ENCODE assay signal across 1 cellular context in the genomic region with DNA sequence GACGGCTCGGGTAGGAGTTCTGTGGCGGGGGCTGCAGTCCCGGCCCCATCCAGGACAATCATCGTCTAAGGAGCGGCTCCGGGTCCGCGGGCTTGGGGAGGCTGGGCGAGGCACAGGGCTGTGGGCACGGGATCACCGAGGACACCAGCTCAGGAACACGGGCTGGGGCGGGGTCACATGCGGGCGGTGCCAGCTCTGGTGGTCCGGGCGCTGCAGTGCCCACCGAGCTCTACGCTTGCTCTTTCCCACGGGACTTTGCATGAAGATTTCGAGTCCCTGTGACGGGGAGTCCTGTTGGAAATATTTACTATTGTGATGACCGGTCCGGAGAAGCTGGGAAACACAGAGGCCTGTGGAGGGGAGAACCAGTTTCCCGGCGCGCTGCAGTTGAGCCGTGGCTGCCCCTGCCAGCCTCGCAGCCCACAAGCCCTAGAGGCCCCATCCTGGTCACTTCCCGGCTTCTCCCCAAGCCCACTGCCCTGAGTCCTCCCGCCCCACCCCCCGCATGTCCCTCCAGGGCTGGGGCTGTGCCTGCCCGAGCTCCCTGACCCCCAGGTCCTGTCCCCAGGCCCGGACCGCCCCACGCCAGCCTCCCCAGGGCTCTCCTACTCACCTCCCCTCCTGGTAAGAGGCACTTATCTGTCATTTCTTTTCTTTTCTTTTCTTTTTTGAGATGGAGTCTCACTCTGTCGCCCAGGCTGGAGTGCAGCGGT.
TF ChIP-seq lines count a peak whose summit lies in the region.

No MANE protein-coding gene starts in this region.

TF ChIP-seq in endothelial cell of umbilical vein, 7 proteins besides CTCF, POLR2A, EP300 and RAD21:
- TF ChIP-seq, protein P1, sequence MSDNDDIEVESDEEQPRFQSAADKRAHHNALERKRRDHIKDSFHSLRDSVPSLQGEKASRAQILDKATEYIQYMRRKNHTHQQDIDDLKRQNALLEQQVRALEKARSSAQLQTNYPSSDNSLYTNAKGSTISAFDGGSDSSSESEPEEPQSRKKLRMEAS (IDR thresholded peaks at IDR 0.05; ENCODE audit: insufficient read depth, insufficient read length): no peak
- TF ChIP-seq MYC (IDR thresholded peaks at IDR 0.05; ENCODE audit: low read depth, low read length) (no peak), POLR2AphosphoS5 (IDR thresholded peaks at IDR 0.05; ENCODE audit: insufficient read depth, low read depth, low read length) (no peak), EZH2 (IDR thresholded peaks at IDR 0.05; ENCODE audit: borderline replicate concordance, low read depth, low read length, severe bottlenecking) (peak; percentile 58), JUN (IDR thresholded peaks at IDR 0.05; ENCODE audit: borderline replicate concordance, insufficient read depth, insufficient read length, low read depth) (no peak), GATA2 (IDR thresholded peaks at IDR 0.05; ENCODE audit: insufficient read depth, insufficient read length, low read depth, low read length) (no peak), FOS (IDR thresholded peaks at IDR 0.05; ENCODE audit: borderline replicate concordance, insufficient read depth, low read length) (no peak)
